Comparison of ENCODE assay signal across 9 cellular contexts in the genomic region with DNA sequence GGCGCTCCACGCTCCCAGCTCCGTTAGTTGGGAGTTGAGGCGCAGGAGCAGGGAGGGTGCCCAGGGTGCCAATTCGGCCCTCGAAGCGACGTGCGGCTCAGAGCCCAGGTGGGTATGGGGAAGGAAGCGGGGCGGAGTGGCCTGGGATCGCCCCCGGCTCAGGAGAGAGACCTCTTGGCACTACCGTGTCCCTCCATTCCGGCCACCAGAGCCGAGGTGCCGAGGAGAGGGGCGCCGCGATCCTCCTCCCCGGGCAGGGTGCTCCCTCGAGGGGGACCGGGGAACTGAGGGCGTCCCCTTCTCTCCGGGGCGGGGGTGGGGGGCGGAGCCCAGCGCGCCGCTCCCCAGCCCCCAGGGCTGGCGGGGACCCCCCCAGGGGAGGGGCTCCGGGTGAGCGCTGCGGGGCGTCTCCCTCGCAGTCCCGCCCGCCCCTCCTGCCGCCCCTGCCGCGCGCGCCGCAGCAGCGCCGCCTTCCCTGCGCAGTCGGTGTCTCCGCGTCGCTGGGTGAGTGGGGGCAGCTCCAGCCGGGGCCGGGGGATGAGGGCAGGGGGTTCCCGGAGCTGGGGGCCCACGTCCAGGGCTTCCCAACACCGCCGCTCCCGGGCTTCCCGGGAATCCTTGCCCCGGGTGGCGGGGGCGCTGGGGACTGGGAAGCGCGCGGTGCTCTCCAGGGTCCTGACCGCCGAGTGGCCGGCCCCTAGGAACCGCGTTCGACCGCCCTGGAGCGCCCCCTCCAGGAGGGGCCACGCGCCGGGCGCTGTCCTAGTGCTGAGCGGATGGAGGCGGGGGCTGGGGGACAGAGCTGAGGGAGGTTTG. TPM values are rescaled to one million over a fixed set of nuclear protein-coding genes. Genes with fewer than 3 reads are reported as not detected.
DNase-seq lines count a peak whose midpoint lies in the region; ATAC-seq, FAIRE-seq and TF ChIP-seq lines count a peak whose summit lies in the region.
"Had no signal": no experiment of that assay in that cellular context is flagged by ENCODE, and none has a peak within 500 bp of the region (broad histone marks: within the 10 kb centered on the region; RNA-seq: fewer than 3 reads in every experiment).

A gene (plus strand): TSS at position 480 of the 816 bp plus-strand sequence. CDS start 2,408 bp downstream, outside the sequence.

- H3K27me3 ChIP-seq in endodermal cell (ENCODE audit: control insufficient read depth, insufficient read depth, low read length, poor library complexity, severe bottlenecking): peaks cover 72% of the 10 kb centered on the region

- TF ChIP-seq POLR2A in GM12892 (IDR thresholded peaks at IDR 0.05; ENCODE audit: low read depth, low read length): no peak

- intact Hi-C loops in mucosa of descending colon (cut with DNase I, micrococcal nuclease): no loop called here

- 6 to 12% methylated on average over 29 to 79 of the region's 79 CpGs for WGBS in endodermal cell (ENCODE audit: insufficient coverage in 1 of 2, insufficient read length in 1 of 2), 2 experiments

- no peaks in the 10 kb centered on the region for H3K9me3 Mint-ChIP-seq in endodermal cell

- DNase-seq in HFF-Myc (ENCODE audit: extremely low read depth, low read depth): no peak
- DNase-seq in T-helper 17 cell: peak in 1 of 3 donors; percentile 36
- DNase-seq in endodermal cell: peak; percentile 96
- peak in 2 of 3 donors; percentile 82 to 84 for DNase-seq in mucosa of descending colon
- DNase-seq in NCI-H128 (lab: John Stamatoyannopoulos, UW; ENCODE audit: unreplicated experiment): no peak
- no peak for DNase-seq in GM12892 (ENCODE audit: insufficient read length)

- no peaks in the 10 kb centered on the region for H3K4me1 ChIP-seq in endodermal cell (ENCODE audit: control insufficient read depth, insufficient read depth, low read length)
- peaks cover 6% of the 10 kb centered on the region for H3K4me1 ChIP-seq in mucosa of descending colon (ENCODE audit: low read depth)

- H3K27me3 Mint-ChIP-seq in T-helper 17 cell (peaks cover 67% of the 10 kb centered on the region), endodermal cell (ENCODE audit: insufficient read depth) (peaks cover 84% of the 10 kb centered on the region)

- H3K27ac Mint-ChIP-seq in T-helper 17 cell (no peak within 1 kb of the TSS), endodermal cell (no peak within 1 kb of the TSS)

- no peaks in the 10 kb centered on the region for H3K9me3 ChIP-seq in T-helper 17 cell (ENCODE audit: control insufficient read depth, low read length, poor library complexity, severe bottlenecking)
- no peaks in the 10 kb centered on the region for H3K9me3 ChIP-seq in endodermal cell (ENCODE audit: control insufficient read depth, low read length)
- no peaks in the 10 kb centered on the region for H3K9me3 ChIP-seq in mucosa of descending colon

- peaks cover 3% of the 10 kb centered on the region for H3K4me1 Mint-ChIP-seq in T-helper 17 cell
- H3K4me1 Mint-ChIP-seq in endodermal cell: peaks cover 4% of the 10 kb centered on the region

- ATAC-seq in T-helper 17 cell (peak; percentile 81), mucosa of descending colon (peak; percentile 93), GM21619 (IDR thresholded peaks at IDR 0.05; ENCODE audit: unreplicated experiment) (no peak)

- no peak within 1 kb of the TSS for H3K4me3 ChIP-seq in HFF-Myc (replicated peaks; ENCODE audit: low read depth, low read length)
- no peak within 1 kb of the TSS for H3K4me3 ChIP-seq in endodermal cell (ENCODE audit: low read length)
- no peak within 1 kb of the TSS for H3K4me3 ChIP-seq in mucosa of descending colon

- peak within 1 kb of the TSS; percentile 76 for H3K4me3 Mint-ChIP-seq in T-helper 17 cell
- peak within 1 kb of the TSS; percentile 25 for H3K4me3 Mint-ChIP-seq in endodermal cell

- H3K9ac ChIP-seq in endodermal cell (ENCODE audit: extremely low read depth, low read length, poor library complexity, severe bottlenecking): no peak within 1 kb of the TSS

- H3K36me3 ChIP-seq in endodermal cell (ENCODE audit: control insufficient read depth, insufficient read depth, low read length) (no peaks in the 10 kb centered on the region), mucosa of descending colon (ENCODE audit: low read depth) (no peaks in the 10 kb centered on the region)

- TF ChIP-seq CTCF in C4-2B (conservative IDR thresholded peaks at IDR 0.05) (peak; percentile 83), HFF-Myc (IDR thresholded peaks at IDR 0.05; ENCODE audit: low read depth, low read length, missing control alignments) (peak; percentile 80), endodermal cell (conservative IDR thresholded peaks at IDR 0.05) (peak; percentile 89), mucosa of descending colon (IDR thresholded peaks at IDR 0.05) (peak; percentile 33)

- no peak for FAIRE-seq in GM12892 (lab: Jason Lieb, UNC)

- H3K27ac ChIP-seq in C4-2B: no peak within 1 kb of the TSS
- no peak within 1 kb of the TSS for H3K27ac ChIP-seq in endodermal cell (ENCODE audit: low read depth, low read length)

- peaks cover 3% of the 10 kb centered on the region for H3K36me3 Mint-ChIP-seq in T-helper 17 cell (ENCODE audit: low read depth)
- no peaks in the 10 kb centered on the region for H3K36me3 Mint-ChIP-seq in endodermal cell (ENCODE audit: low read depth)

RNA-seq across cellular contexts. Expression of the gene that starts here (rescaled TPM):
- total RNA-seq in T-helper 17 cell (not detected), endodermal cell (1 to 10 TPM in 1 of 2 donors, not detected in 1; 1.2 TPM), mucosa of descending colon (1 to 10 TPM; 1.1 to 2.0 (median 1.1) TPM)
- polyA plus RNA-seq in endodermal cell (2013, experiment 1 of 2): 2.5 TPM
- polyA plus RNA-seq in endodermal cell (2013, experiment 2 of 2): 1.2 TPM
- not detected for polyA plus RNA-seq in GM12892 (2012; ENCODE audit: missing spikeins)
- total RNA-seq: skeletal muscle tissue had no signal

Comparison
In these comparisons a context has a peak if more than half of its experiments do, and no peak if none do; other contexts are left out.
1. Peak in ATAC-seq in T-helper 17 cell; RNA of the gene not detected or under 1 TPM.
2. CTCF ChIP-seq: peak in every context shown above with its lines; median percentile 89 in endodermal cell; 83 in C4-2B; 80 in HFF-Myc; 33 in mucosa of descending colon.
3. DNase-seq: peak in endodermal cell (single experiment) and mucosa of descending colon (2 of 3); none in HFF-Myc (single experiment), NCI-H128 (single experiment) and GM12892 (single experiment).